Comparison of ENCODE assay signal across 8 cellular contexts in genomic region chr16:30941600-30942420, GRCh38. TPM values are rescaled to one million over a fixed set of nuclear protein-coding genes. Genes with fewer than 3 reads are reported as not detected.
DNase-seq lines count a peak whose midpoint lies in the region; ATAC-seq and TF ChIP-seq lines count a peak whose summit lies in the region.

No MANE protein-coding gene starts in this region.

- 21% methylated on average over 15 of the region's 15 CpGs for WGBS in prostate gland

- intact Hi-C loops in Right ventricle myocardium superior (cut with DNase I) (no loop called here), prostate gland (cut with DNase I) (no loop called here)

- H3K4me1 ChIP-seq in DND-41 (ENCODE audit: insufficient read depth, low read length) (peaks cover 16% of the 10 kb centered on the region), prostate gland (replicated peaks) (no peaks in the 10 kb centered on the region)

- peaks cover 13% of the 10 kb centered on the region for H3K4me1 Mint-ChIP-seq in activated naive CD8-positive, alpha-beta T cell treated with anti-CD3 and anti-CD28 coated beads for 36 hours

- no peak overlapping the region for H3K4me2 ChIP-seq in DND-41 (ENCODE audit: insufficient read depth, low read length)

- no peaks in the 10 kb centered on the region for H3K9me3 Mint-ChIP-seq in activated naive CD8-positive, alpha-beta T cell treated with anti-CD3 and anti-CD28 coated beads for 36 hours

- no peak for TF ChIP-seq POLR2A in prostate gland (IDR thresholded peaks at IDR 0.05)

- H3K9me3 ChIP-seq in DND-41 (ENCODE audit: insufficient read depth, low read length, severe bottlenecking) (no peaks in the 10 kb centered on the region), prostate gland (no peaks in the 10 kb centered on the region)

- H3K36me3 ChIP-seq in DND-41 (ENCODE audit: insufficient read depth, low read length) (peaks cover 77% of the 10 kb centered on the region), prostate gland (no peaks in the 10 kb centered on the region)

- H3K4me3 ChIP-seq in DND-41 (ENCODE audit: low read depth in 1 of 2, low read length in 2 of 2) (no peak overlapping the region), prostate gland (no peak overlapping the region)

- H3K27ac Mint-ChIP-seq in activated naive CD8-positive, alpha-beta T cell treated with anti-CD3 and anti-CD28 coated beads for 36 hours = peak overlapping the region; percentile 40

- peak; percentile 69 for ATAC-seq in DND-41 (ENCODE audit: insufficient read depth, low read depth)
- ATAC-seq in GM21423 (IDR thresholded peaks at IDR 0.05; ENCODE audit: unreplicated experiment) = peak; percentile 84
- ATAC-seq in Right ventricle myocardium superior (ENCODE audit: poor library complexity) = peak; percentile 92
- no peak for ATAC-seq in GM18858 (IDR thresholded peaks at IDR 0.05; ENCODE audit: unreplicated experiment)

- H3K79me2 ChIP-seq in DND-41 (ENCODE audit: insufficient read depth, low read length) = peaks cover 6% of the 10 kb centered on the region; the same call in 1 of the 2 replicates

- H3K27me3 ChIP-seq in DND-41 (ENCODE audit: insufficient read depth, low read length, poor library complexity) (no peaks in the 10 kb centered on the region), prostate gland (replicated peaks; ENCODE audit: insufficient read depth) (no peaks in the 10 kb centered on the region)

- no peak overlapping the region for H3K9ac ChIP-seq in DND-41 (ENCODE audit: low read depth, low read length)

- peaks cover 22% of the 10 kb centered on the region for H4K20me1 ChIP-seq in DND-41 (ENCODE audit: insufficient read depth, low read length)

- TF ChIP-seq CTCF in DND-41 (IDR thresholded peaks at IDR 0.05; ENCODE audit: borderline replicate concordance, extremely low read depth, low read length, poor library complexity, severe bottlenecking) (peak; percentile 83), prostate gland (IDR thresholded peaks at IDR 0.05) (peak; percentile 33 to 85 (median 68))

- H3K36me3 Mint-ChIP-seq in activated naive CD8-positive, alpha-beta T cell treated with anti-CD3 and anti-CD28 coated beads for 36 hours = peaks cover 11% of the 10 kb centered on the region

- H3K27ac ChIP-seq in DND-41 (ENCODE audit: low read length) (no peak overlapping the region), prostate gland (no peak overlapping the region)

- DNase-seq in DND-41 (peak; percentile 58), HuH-7 (ENCODE audit: low spot score) (peak; percentile 83), SHP77 treated with DMSO at 0.1 percent for 48 hours (lab: John Stamatoyannopoulos, UW) (peak; percentile 74), Right ventricle myocardium superior (peak; percentile 88), prostate gland (ENCODE audit: low spot score) (peak; percentile 61)
- peak; percentile 71 for DNase-seq in activated naive CD8-positive, alpha-beta T cell treated with anti-CD3 and anti-CD28 coated beads for 36 hours

- H2AFZ ChIP-seq in DND-41 (ENCODE audit: low read depth, low read length) = no peak overlapping the region

- peak overlapping the region; percentile 30 for H3K4me3 Mint-ChIP-seq in activated naive CD8-positive, alpha-beta T cell treated with anti-CD3 and anti-CD28 coated beads for 36 hours

- H3K27me3 Mint-ChIP-seq in activated naive CD8-positive, alpha-beta T cell treated with anti-CD3 and anti-CD28 coated beads for 36 hours = no peaks in the 10 kb centered on the region

RNA-seq across cellular contexts. Expression of gene ORAI3, which starts 7.1 kb away (rescaled TPM):
- 1 to 10 TPM; 5.4 to 5.7 TPM for total RNA-seq in activated naive CD8-positive, alpha-beta T cell treated with anti-CD3 and anti-CD28 coated beads for 36 hours
- total RNA-seq in Right ventricle myocardium superior = 9.5 TPM
- 100 to 1,000 TPM in 1 of 2 donors, 10 to 100 TPM in 1; 74.6 to 114 TPM for total RNA-seq in prostate gland

RNA-seq across cellular contexts. Expression of gene SETD1A, which starts 15.7 kb away (rescaled TPM):
- 10 to 100 TPM; 28.5 to 31.7 TPM for total RNA-seq in activated naive CD8-positive, alpha-beta T cell treated with anti-CD3 and anti-CD28 coated beads for 36 hours
- total RNA-seq in Right ventricle myocardium superior = 6.9 TPM
- 10 to 100 TPM in 1 of 2 donors, 1 to 10 TPM in 1; 10.0 to 29.1 TPM for total RNA-seq in prostate gland

RNA-seq across cellular contexts. Expression of gene FBXL19, which starts 18.4 kb away (rescaled TPM):
- total RNA-seq in activated naive CD8-positive, alpha-beta T cell treated with anti-CD3 and anti-CD28 coated beads for 36 hours = 10 to 100 TPM; 24.9 to 27.0 TPM
- total RNA-seq in Right ventricle myocardium superior (4.7 TPM), prostate gland (100 to 1,000 TPM in 1 of 2 donors, 10 to 100 TPM in 1; 23.5 to 125 TPM)

RNA-seq across cellular contexts. Expression of gene HSD3B7, which starts 43.2 kb away (rescaled TPM):
- total RNA-seq in activated naive CD8-positive, alpha-beta T cell treated with anti-CD3 and anti-CD28 coated beads for 36 hours = 1 to 10 TPM; 1.5 TPM
- total RNA-seq in Right ventricle myocardium superior (6.7 TPM), prostate gland (10 to 100 TPM; 10.3 to 10.7 TPM)

RNA-seq across cellular contexts. Expression of gene CTF1, which starts 45.4 kb away (rescaled TPM):
- total RNA-seq in activated naive CD8-positive, alpha-beta T cell treated with anti-CD3 and anti-CD28 coated beads for 36 hours = under 1 TPM; 0.16 to 0.38 TPM
- total RNA-seq in Right ventricle myocardium superior (6.5 TPM), prostate gland (10 to 100 TPM in 1 of 2 donors, 1 to 10 TPM in 1; 9.8 to 13.9 TPM)
